Comparison of ENCODE assay signal across 8 cellular contexts in the genomic region with DNA sequence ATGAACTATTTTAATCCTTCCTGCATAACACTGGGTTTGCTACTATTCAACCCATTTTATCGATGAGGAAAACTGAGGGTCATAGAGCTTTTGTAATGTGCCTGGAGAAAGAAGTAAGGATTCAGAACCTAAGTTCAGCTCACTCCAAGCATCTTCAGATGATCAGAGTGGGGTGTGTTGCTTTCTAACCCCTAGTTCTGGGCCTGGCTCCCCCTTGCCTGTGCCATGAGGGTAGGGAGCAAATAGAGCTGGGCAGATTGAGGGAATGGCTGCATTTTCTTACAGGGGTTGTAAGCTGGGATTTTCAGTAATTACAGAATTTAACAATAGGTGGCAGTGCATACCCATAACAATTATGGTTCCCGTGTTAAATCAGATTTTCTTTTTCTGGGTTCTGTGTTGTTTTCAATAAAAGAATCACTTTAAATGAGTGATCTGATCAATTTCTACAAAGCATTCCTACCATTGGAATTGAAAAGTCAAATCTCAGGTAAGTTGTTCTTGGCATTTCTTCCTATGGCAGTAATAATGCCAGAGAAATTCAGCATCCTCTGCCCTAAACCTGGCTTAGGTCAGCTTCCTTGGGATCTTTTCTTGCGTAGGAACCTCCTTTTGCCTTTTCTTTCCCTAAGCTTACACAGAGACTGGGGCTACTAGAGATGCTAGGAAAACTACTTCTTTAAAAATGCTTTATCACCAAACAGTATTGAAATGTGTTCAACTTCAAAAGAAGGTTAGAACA. TPM values are rescaled to one million over a fixed set of nuclear protein-coding genes. Genes with fewer than 3 reads are reported as not detected.
A peak's percentile ranks its signal among the peaks of the same experiment; 100 is the strongest.
DNase-seq lines count a peak whose midpoint lies in the region; ATAC-seq, FAIRE-seq and TF ChIP-seq lines count a peak whose summit lies in the region.

No MANE protein-coding gene starts in this region.

- H3K27ac ChIP-seq in Peyer's patch, result no peak overlapping the region
- H3K27ac ChIP-seq in esophagus muscularis mucosa (replicated peaks in 1 of 4), result peak overlapping the region in 2 of 4 donors; percentile 2 to 25
- H3K27ac ChIP-seq in pancreas, result no peak overlapping the region

- TF ChIP-seq CTCF in Peyer's patch (IDR thresholded peaks at IDR 0.05), result peak; percentile 7 to 72 (median 52)
- TF ChIP-seq CTCF in esophagus muscularis mucosa (IDR thresholded peaks at IDR 0.05), result peak; percentile 44 to 61 (median 52)
- TF ChIP-seq CTCF in pancreas (IDR thresholded peaks at IDR 0.05), result peak in 2 of 4 donors; percentile 31 to 35

- FAIRE-seq in pancreas (lab: Jason Lieb, UNC), result no peak

- intact Hi-C loops in Right ventricle myocardium superior (cut with DNase I) (loop anchor here (5.0 kb wide), 1 partner anchor 117 kb away; no protein-coding TSS in a partner anchor), cardiac septum (cut with DNase I) (loop anchor here (2.0 to 10.0 kb wide), 4 partner anchors 102 to 620 kb away; partner anchors contain the start of gene IL12A), esophagus muscularis mucosa (cut with DNase I) (loop anchor here (5.0 to 10.0 kb wide), 3 partner anchors 58 to 270 kb away; no protein-coding TSS in a partner anchor), pancreas (cut with DNase I) (loop anchor here in 1 of 3 donors (5.0 kb wide), 1 partner anchor 117 kb away; no protein-coding TSS in a partner anchor)

- no peak for TF ChIP-seq EP300 in esophagus muscularis mucosa (IDR thresholded peaks at IDR 0.05)

- WGBS in esophagus muscularis mucosa, result 64% methylated on average over 3 of the region's 3 CpGs
- 52 to 61% methylated on average over 3 of the region's 3 CpGs for WGBS in pancreas, 2 donors

- peak; percentile 27 for ATAC-seq in Right ventricle myocardium superior (ENCODE audit: poor library complexity)
- ATAC-seq in HG03175 (IDR thresholded peaks at IDR 0.05; ENCODE audit: unreplicated experiment), result peak; percentile 59
- peak in 3 of 4 donors; percentile 64 to 71 (median 65) for ATAC-seq in pancreas
- ATAC-seq in GM18858 (IDR thresholded peaks at IDR 0.05; ENCODE audit: unreplicated experiment), result no peak
- ATAC-seq in GM18873 (IDR thresholded peaks at IDR 0.05; ENCODE audit: low FRiP score, unreplicated experiment), result no peak

- TF ChIP-seq POLR2A in Peyer's patch (IDR thresholded peaks at IDR 0.05) (no peak), esophagus muscularis mucosa (IDR thresholded peaks at IDR 0.05; ENCODE audit: low read depth) (no peak)

- H3K4me3 ChIP-seq in Peyer's patch (no peak overlapping the region), esophagus muscularis mucosa (no peak overlapping the region), pancreas (no peak overlapping the region)

- H3K27me3 ChIP-seq in Peyer's patch, result no peaks in the 10 kb centered on the region
- H3K27me3 ChIP-seq in esophagus muscularis mucosa, result no peaks in the 10 kb centered on the region
- H3K27me3 ChIP-seq in pancreas, result no peaks in the 10 kb centered on the region

- no peak for DNase-seq in Right ventricle myocardium superior
- DNase-seq in cardiac septum (ENCODE audit: low spot score), result no peak
- DNase-seq in Peyer's patch, result no peak
- peak; percentile 37 for DNase-seq in esophagus muscularis mucosa (ENCODE audit: extremely low spot score)
- DNase-seq in pancreas, result no peak

- H3K36me3 ChIP-seq in Peyer's patch (no peaks in the 10 kb centered on the region), esophagus muscularis mucosa (peaks cover 0 to 13% (median 3%) of the 10 kb centered on the region in 4 donors), pancreas (no peaks in the 10 kb centered on the region)

- peaks cover 0 to 7% (median 0%) of the 10 kb centered on the region in 4 donors for H3K4me1 ChIP-seq in Peyer's patch
- peaks cover 58 to 78% (median 70%) of the 10 kb centered on the region in 4 donors for H3K4me1 ChIP-seq in esophagus muscularis mucosa
- no peaks in the 10 kb centered on the region for H3K4me1 ChIP-seq in pancreas

- no peaks in the 10 kb centered on the region for H3K9me3 ChIP-seq in Peyer's patch
- no peaks in the 10 kb centered on the region for H3K9me3 ChIP-seq in esophagus muscularis mucosa
- no peaks in the 10 kb centered on the region for H3K9me3 ChIP-seq in pancreas

RNA-seq across cellular contexts. Expression of gene SCHIP1, which starts 45.2 kb away (rescaled TPM):
- total RNA-seq in Right ventricle myocardium superior, result 56.2 TPM
- 52.3 TPM for total RNA-seq in cardiac septum
- 1 to 10 TPM in 3 of 4 donors, under 1 TPM in 1; 0.76 to 6.6 (median 2.4) TPM for total RNA-seq in Peyer's patch
- total RNA-seq in esophagus muscularis mucosa, result 10 to 100 TPM; 10.8 to 23.5 (median 14.3) TPM
- under 1 TPM; 0.12 to 0.64 (median 0.50) TPM for total RNA-seq in pancreas
- 1 to 10 TPM in 1 of 2 donors, under 1 TPM in 1; 0.80 to 4.3 TPM for polyA plus RNA-seq in pancreas

Comparison
In these comparisons a context has a peak if more than half of its experiments do, and no peak if none do; other contexts are left out.
1. ATAC-seq: peak in Right ventricle myocardium superior (single experiment), HG03175 (single experiment) and pancreas (3 of 4); none in GM18858 (single experiment) and GM18873 (single experiment).